Comparison of ENCODE assay signal across 25 cellular contexts in genomic region chr4:172650758-172651495, GRCh38.
"Had no signal": no experiment of that assay in that cellular context is flagged by ENCODE, and none has a peak within 500 bp of the region (broad histone marks: within the 10 kb centered on the region; RNA-seq: fewer than 3 reads in every experiment).

No MANE protein-coding gene starts in this region.

- H3K4me1 Mint-ChIP-seq: activated naive CD4-positive, alpha-beta T cell treated with anti-CD3 and anti-CD28 coated beads, Interleukin-2, amount 50 U/mL, for 24 hours; naive B cell had no signal

- H3K27ac ChIP-seq: adrenal gland, breast epithelium, esophagus squamous epithelium, foreskin keratinocyte, left lung, tibial artery, uterus had no signal

- H3K27me3 ChIP-seq: adrenal gland, breast epithelium, esophagus squamous epithelium, foreskin keratinocyte, left lung, tibial artery, uterus had no signal

- H3K36me3 Mint-ChIP-seq: activated naive CD4-positive, alpha-beta T cell treated with anti-CD3 and anti-CD28 coated beads, Interleukin-2, amount 50 U/mL, for 24 hours; naive B cell had no signal

- H3K9me3 Mint-ChIP-seq: activated naive CD4-positive, alpha-beta T cell treated with anti-CD3 and anti-CD28 coated beads, Interleukin-2, amount 50 U/mL, for 24 hours; dendritic cell treated with granulocyte-macrophage colony-stimulating factor and Interleukin-4, amounts not matched to agents 40 ng/mL and 50 ng/mL, for 4 days; naive B cell had no signal

- H3K4me3 ChIP-seq: adrenal gland, breast epithelium, esophagus squamous epithelium, left lung, tibial artery, uterus had no signal

- H3K27ac Mint-ChIP-seq: activated naive CD4-positive, alpha-beta T cell treated with anti-CD3 and anti-CD28 coated beads, Interleukin-2, amount 50 U/mL, for 24 hours; activated T-cell treated with anti-CD3 and anti-CD28 coated beads, Interleukin-2, amount 50 U/mL, for 72 hours; dendritic cell treated with granulocyte-macrophage colony-stimulating factor and Interleukin-4, amounts not matched to agents 40 ng/mL and 50 ng/mL, for 4 days; naive B cell; progenitor cell of endocrine pancreas had no signal

- H3K9me3 ChIP-seq: adrenal gland, breast epithelium, esophagus squamous epithelium, left lung, tibial artery, uterus had no signal

- H3K36me3 ChIP-seq: adrenal gland, breast epithelium, esophagus squamous epithelium, left lung, tibial artery, uterus had no signal

- H3K4me1 ChIP-seq: adrenal gland, breast epithelium, esophagus squamous epithelium, foreskin keratinocyte, left lung, tibial artery, uterus had no signal

- H3K27me3 Mint-ChIP-seq: activated naive CD4-positive, alpha-beta T cell treated with anti-CD3 and anti-CD28 coated beads, Interleukin-2, amount 50 U/mL, for 24 hours; dendritic cell treated with granulocyte-macrophage colony-stimulating factor and Interleukin-4, amounts not matched to agents 40 ng/mL and 50 ng/mL, for 4 days; naive B cell; progenitor cell of endocrine pancreas had no signal

- DNase-seq: activated CD4-positive, alpha-beta T cell treated with anti-CD3 and anti-CD28 coated beads, Interleukin-2, amount 50 U/mL, for 1 hour; activated CD8-positive, alpha-beta memory T cell treated with anti-CD3 and anti-CD28 coated beads, Interleukin-2, amount 50 U/mL, for 4 hours; activated effector memory CD4-positive, alpha-beta T cell treated with anti-CD3 and anti-CD28 coated beads, Interleukin-2, amount 50 U/mL, for 16 hours; activated T-cell treated with anti-CD3 and anti-CD28 coated beads, Interleukin-2, amount 50 U/mL, for 72 hours; adrenal gland; effector memory CD4-positive, alpha-beta T cell; esophagus squamous epithelium; foreskin keratinocyte; glutamatergic neuron; kidney; left lung; naive B cell; right cardiac atrium; stimulated activated naive CD8-positive, alpha-beta T cell treated with anti-CD3 and anti-CD28 coated beads, Interleukin-15, Interleukin-2, amounts not matched to agents 100 U/mL and 50 U/mL, for 24 hours; substantia nigra; T-helper 1 cell; T-helper 9 cell; tibial artery; uterus had no signal

- H3K4me3 Mint-ChIP-seq: activated naive CD4-positive, alpha-beta T cell treated with anti-CD3 and anti-CD28 coated beads, Interleukin-2, amount 50 U/mL, for 24 hours; activated T-cell treated with anti-CD3 and anti-CD28 coated beads, Interleukin-2, amount 50 U/mL, for 72 hours; dendritic cell treated with granulocyte-macrophage colony-stimulating factor and Interleukin-4, amounts not matched to agents 40 ng/mL and 50 ng/mL, for 4 days; naive B cell; neural crest cell had no signal

- ATAC-seq: activated CD4-positive, CD25-positive, alpha-beta regulatory T cell treated with anti-CD3 and anti-CD28 coated beads, Interleukin-2, amount 50 U/mL, for 24 hours; activated T-cell treated with anti-CD3 and anti-CD28 coated beads, Interleukin-2, amount 50 U/mL, for 72 hours; foreskin keratinocyte; left lung; right cardiac atrium; stimulated activated naive CD8-positive, alpha-beta T cell treated with anti-CD3 and anti-CD28 coated beads, Interleukin-15, Interleukin-2, amounts not matched to agents 100 U/mL and 50 U/mL, for 24 hours had no signal
